ENCODE assay signal across 20 cellular contexts in genomic region chr2:157932480-157933205, GRCh38.
DNase-seq lines count a peak whose midpoint lies in the region; ATAC-seq and TF ChIP-seq lines count a peak whose summit lies in the region.
"Had no signal": no experiment of that assay in that cellular context is flagged by ENCODE, and none has a peak within 500 bp of the region (broad histone marks: within the 10 kb centered on the region; RNA-seq: fewer than 3 reads in every experiment).

No MANE protein-coding gene starts in this region.

- no peaks in the 10 kb centered on the region for H3K36me3 ChIP-seq in HEK293 (ENCODE audit: control insufficient read depth in 2 of 2, insufficient read depth in 1 of 2, low read length in 2 of 2)
- H3K36me3 ChIP-seq in iPS-15b (ENCODE audit: control insufficient read depth, insufficient read depth, low read length) = no peaks in the 10 kb centered on the region

- H3K9me3 Mint-ChIP-seq in activated naive CD8-positive, alpha-beta T cell treated with anti-CD3 and anti-CD28 coated beads, Interleukin-2, amount 50 U/mL, for 24 hours = no peaks in the 10 kb centered on the region
- H3K9me3 Mint-ChIP-seq: activated naive CD8-positive, alpha-beta T cell treated with anti-CD3 and anti-CD28 coated beads, Interleukin-2, amount 10 ng/mL, durations not matched to agents 7 days and 5 days; immature natural killer cell had no signal

- H3K4me1 Mint-ChIP-seq in activated naive CD8-positive, alpha-beta T cell treated with anti-CD3 and anti-CD28 coated beads, Interleukin-2, amount 50 U/mL, for 24 hours = peaks cover 7% of the 10 kb centered on the region
- H3K4me1 Mint-ChIP-seq: immature natural killer cell had no signal

- H3K4me3 ChIP-seq in HEK293 (ENCODE audit: low read depth, low read length) (no peak overlapping the region), iPS-15b (ENCODE audit: low read depth, low read length) (peak overlapping the region; percentile 41)
- H3K4me3 ChIP-seq: GM23248, PC-9 had no signal

- POLR2A ChIA-PET in HEK293 (lab: Yijun Ruan, JAX) = interaction anchor here (0.8 kb wide), 1 partner anchor 860 kb away, joined by 5 read pairs; no protein-coding TSS in a partner anchor

- CTCF ChIA-PET in HEK293 (lab: Yijun Ruan, JAX) = interaction anchor here (0.6 kb wide), 1 partner anchor 780 kb away, joined by 3 read pairs; no protein-coding TSS in a partner anchor

- H3K4me3 Mint-ChIP-seq in activated naive CD8-positive, alpha-beta T cell treated with anti-CD3 and anti-CD28 coated beads, Interleukin-2, amount 50 U/mL, for 24 hours = no peak overlapping the region
- H3K4me3 Mint-ChIP-seq: activated naive CD8-positive, alpha-beta T cell treated with anti-CD3 and anti-CD28 coated beads, Interleukin-2, amount 10 ng/mL, durations not matched to agents 7 days and 5 days; immature natural killer cell had no signal

- H3K36me3 Mint-ChIP-seq in activated naive CD8-positive, alpha-beta T cell treated with anti-CD3 and anti-CD28 coated beads, Interleukin-2, amount 50 U/mL, for 24 hours (ENCODE audit: low read depth) = no peaks in the 10 kb centered on the region
- H3K36me3 Mint-ChIP-seq: activated naive CD8-positive, alpha-beta T cell treated with anti-CD3 and anti-CD28 coated beads, Interleukin-2, amount 10 ng/mL, durations not matched to agents 7 days and 5 days; immature natural killer cell had no signal

- no peaks in the 10 kb centered on the region for H3K4me1 ChIP-seq in HEK293 (ENCODE audit: control insufficient read depth, insufficient read depth, low read length)
- peaks cover 30% of the 10 kb centered on the region for H3K4me1 ChIP-seq in iPS-15b (ENCODE audit: control insufficient read depth, insufficient read depth, low read length)

- no peaks in the 10 kb centered on the region for H3K27me3 Mint-ChIP-seq in activated naive CD8-positive, alpha-beta T cell treated with anti-CD3 and anti-CD28 coated beads, Interleukin-2, amount 50 U/mL, for 24 hours
- H3K27me3 Mint-ChIP-seq: activated naive CD8-positive, alpha-beta T cell treated with anti-CD3 and anti-CD28 coated beads, Interleukin-2, amount 10 ng/mL, durations not matched to agents 7 days and 5 days had no signal

- H3K9me3 ChIP-seq in HEK293 (ENCODE audit: control insufficient read depth, insufficient read depth, low read depth, low read length) = no peaks in the 10 kb centered on the region
- no peaks in the 10 kb centered on the region for H3K9me3 ChIP-seq in iPS-15b (ENCODE audit: control insufficient read depth, insufficient read depth, low read length)

- DNase-seq in NCI-H69 (lab: John Stamatoyannopoulos, UW) = peak; percentile 90
- peak; percentile 2 for DNase-seq in retina
- DNase-seq in activated naive CD8-positive, alpha-beta T cell treated with anti-CD3 and anti-CD28 coated beads, Interleukin-2, amount 50 U/mL, for 24 hours = no peak
- DNase-seq: activated CD4-positive, alpha-beta T cell treated with anti-CD3 and anti-CD28 coated beads, Interleukin-2, amount 50 U/mL, for 48 hours; activated naive CD8-positive, alpha-beta T cell treated with anti-CD3 and anti-CD28 coated beads, Interleukin-2, amount 10 ng/mL, durations not matched to agents 7 days and 5 days; activated T-cell treated with anti-CD3 and anti-CD28 coated beads, Interleukin-2, amount 50 U/mL, for 48 hours; caudate nucleus; GM23248; immature natural killer cell; IMR-90; mesenchymal stem cell; NCI-H446 treated with DMSO at 0.1 percent for 48 hours; PC-9; stimulated activated CD4-positive, alpha-beta T cell treated with anti-CD3 and anti-CD28 coated beads, Interleukin-4, amount 100 ng/mL, for 24 hours had no signal

- peaks cover 47% of the 10 kb centered on the region for H3K27me3 ChIP-seq in iPS-15b (ENCODE audit: control insufficient read depth, insufficient read depth, low read length)

- no peak overlapping the region for H3K27ac Mint-ChIP-seq in activated naive CD8-positive, alpha-beta T cell treated with anti-CD3 and anti-CD28 coated beads, Interleukin-2, amount 50 U/mL, for 24 hours
- H3K27ac Mint-ChIP-seq: activated naive CD8-positive, alpha-beta T cell treated with anti-CD3 and anti-CD28 coated beads, Interleukin-2, amount 10 ng/mL, durations not matched to agents 7 days and 5 days; immature natural killer cell had no signal

- H3K9ac ChIP-seq in iPS-15b (ENCODE audit: low read depth, low read length) = no peak overlapping the region
- H3K9ac ChIP-seq: GM23248 had no signal

- no peak for ATAC-seq in activated naive CD8-positive, alpha-beta T cell treated with anti-CD3 and anti-CD28 coated beads, Interleukin-2, amount 50 U/mL, for 24 hours
- ATAC-seq in HG03135 (IDR thresholded peaks at IDR 0.05; ENCODE audit: unreplicated experiment) = no peak
- ATAC-seq in HG02610 (IDR thresholded peaks at IDR 0.05; ENCODE audit: unreplicated experiment) = no peak
- ATAC-seq: SK-N-SH treated with all-trans-retinoic acid at 6 μM for 48 hours had no signal

- TF ChIP-seq CTCF in HEK293 (tag by site-specific recombination; IDR thresholded peaks at IDR 0.05) = no peak

- no peak overlapping the region for H3K27ac ChIP-seq in HEK293 (ENCODE audit: extremely low read depth, low read depth, low read length)
- H3K27ac ChIP-seq: C4-2B, GM23248, PC-9 had no signal

TF ChIP-seq in HEK293, 187 proteins besides CTCF, POLR2A, EP300 and RAD21:
- peak; percentile 64; the same call in 1 of the 2 replicates for TF ChIP-seq EGR2 (tag by site-specific recombination; IDR thresholded peaks at IDR 0.05; ENCODE audit: low read depth)
- TF ChIP-seq ZFHX2 (tag by site-specific recombination; conservative IDR thresholded peaks at IDR 0.05) = 0 out of 2 replicates have a peak, but pooled peaks have one; percentile 8
- TF ChIP-seq, protein P1, sequence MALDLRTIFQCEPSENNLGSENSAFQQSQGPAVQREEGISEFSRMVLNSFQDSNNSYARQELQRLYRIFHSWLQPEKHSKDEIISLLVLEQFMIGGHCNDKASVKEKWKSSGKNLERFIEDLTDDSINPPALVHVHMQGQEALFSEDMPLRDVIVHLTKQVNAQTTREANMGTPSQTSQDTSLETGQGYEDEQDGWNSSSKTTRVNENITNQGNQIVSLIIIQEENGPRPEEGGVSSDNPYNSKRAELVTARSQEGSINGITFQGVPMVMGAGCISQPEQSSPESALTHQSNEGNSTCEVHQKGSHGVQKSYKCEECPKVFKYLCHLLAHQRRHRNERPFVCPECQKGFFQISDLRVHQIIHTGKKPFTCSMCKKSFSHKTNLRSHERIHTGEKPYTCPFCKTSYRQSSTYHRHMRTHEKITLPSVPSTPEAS (tag by site-specific recombination; IDR thresholded peaks at IDR 0.05) = no peak
